Comparison of ENCODE assay signal across 1 cellular context in genomic region chr5:17331649-17332048, GRCh38.
TF ChIP-seq lines count a peak whose summit lies in the region.

No MANE protein-coding gene starts in this region.

TF ChIP-seq in K562, 482 proteins besides CTCF, POLR2A, EP300 and RAD21 (continued from another document):
- no peak for TF ChIP-seq ZFP36 (IDR thresholded peaks at IDR 0.05; ENCODE audit: low read depth, low read length, partially characterized antibody)
TF ChIP-seq in K562: peak in this region for 2.
